Comparison of ENCODE assay signal across 18 cellular contexts in the genomic region with DNA sequence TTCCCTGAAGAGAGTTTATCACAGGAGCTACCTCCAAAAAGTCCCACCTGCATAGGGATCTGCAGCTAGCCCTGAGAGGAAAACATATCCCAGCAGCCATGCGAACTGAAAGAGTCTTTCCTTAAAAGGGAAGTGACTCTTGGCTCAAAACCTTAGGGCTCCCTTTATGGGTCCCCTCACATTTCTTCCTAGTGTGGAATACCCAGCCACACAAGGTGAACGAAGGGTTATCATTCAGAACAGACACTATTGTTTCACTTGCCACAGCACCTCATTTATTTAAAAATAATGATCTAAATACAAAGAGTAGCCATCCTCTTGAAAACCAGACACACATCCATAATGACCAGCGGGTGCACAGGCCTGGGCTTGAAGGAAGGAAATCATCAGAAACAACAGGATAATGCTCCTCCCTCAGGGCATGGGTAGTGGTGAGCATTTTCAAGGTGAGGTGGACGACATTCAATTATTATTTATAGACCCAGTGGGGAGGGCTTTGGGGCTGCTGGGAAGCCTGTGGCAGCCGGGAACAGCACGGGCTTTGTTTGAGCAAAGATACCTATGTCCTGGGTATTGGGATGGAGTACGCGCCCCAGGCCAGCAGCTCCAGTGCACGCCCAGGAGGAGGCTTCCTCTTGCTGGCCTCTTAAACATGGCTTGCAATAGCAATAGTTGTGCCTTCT.
A peak's percentile ranks its signal among the peaks of the same experiment; 100 is the strongest.
DNase-seq lines count a peak whose midpoint lies in the region; ATAC-seq and TF ChIP-seq lines count a peak whose summit lies in the region.
"Had no signal": no experiment of that assay in that cellular context is flagged by ENCODE, and none has a peak within 500 bp of the region (broad histone marks: within the 10 kb centered on the region; RNA-seq: fewer than 3 reads in every experiment).

No MANE protein-coding gene starts in this region.

- no peaks in the 10 kb centered on the region for H3K79me1 ChIP-seq in trophoblast cell (ENCODE audit: low read length)

- H3K9ac ChIP-seq in trophoblast cell (ENCODE audit: low read length) = no peak overlapping the region

- H4K8ac ChIP-seq in trophoblast cell (ENCODE audit: low read depth, low read length) = no peak overlapping the region

- H3K18ac ChIP-seq in trophoblast cell (ENCODE audit: low read length) = no peak overlapping the region

- H3K27me3 ChIP-seq in heart right ventricle = peaks cover 0 to 4% (median 0%) of the 10 kb centered on the region in 7 donors
- H3K27me3 ChIP-seq in trophoblast cell (ENCODE audit: insufficient read depth, low read length) = no peaks in the 10 kb centered on the region
- H3K27me3 ChIP-seq: ascending aorta, testis had no signal

- WGBS in heart right ventricle, 2 donors = 54 to 55% methylated on average over 9 of the region's 9 CpGs
- WGBS in trophoblast cell (ENCODE audit: extremely low coverage, insufficient coverage, insufficient read length) = no CpG with 5 or more reads among the region's 9 CpGs

- peaks cover 0 to 46% (median 21%) of the 10 kb centered on the region in 9 donors for H3K4me1 ChIP-seq in heart right ventricle
- peaks cover 4% of the 10 kb centered on the region in 2 experiments for H3K4me1 ChIP-seq in trophoblast cell (ENCODE audit: control insufficient read depth in 1 of 2, insufficient read depth in 2 of 2, low read length in 2 of 2)
- H3K4me1 ChIP-seq: ascending aorta had no signal

- CTCF ChIA-PET in RWPE1 (lab: Yijun Ruan, JAX) = interaction anchor here (0.6 kb wide), 1 partner anchor 127 kb away, joined by 4 read pairs; no protein-coding TSS in a partner anchor

- POLR2A ChIA-PET in RWPE1 (lab: Yijun Ruan, JAX; ENCODE audit: low non-redundant PET) = no interaction called here

- TF ChIP-seq CTCF in RWPE1 (conservative IDR thresholded peaks at IDR 0.05; ENCODE audit: low read depth) (no peak), heart right ventricle (IDR thresholded peaks at IDR 0.05) (peak in 1 of 9 donors; percentile 18), GM13976 (IDR thresholded peaks at IDR 0.05; ENCODE audit: borderline replicate concordance, control extremely low read depth, extremely low read depth, insufficient read depth, missing control alignments) (no peak)

- H4K91ac ChIP-seq in trophoblast cell (ENCODE audit: low read depth, low read length) = no peak overlapping the region

- H2BK120ac ChIP-seq in trophoblast cell (ENCODE audit: insufficient read depth, low read length, poor library complexity) = no peak overlapping the region

- peak; percentile 26 to 63 (median 56) for ATAC-seq in heart right ventricle

- DNase-seq in DMS79 treated with DMSO at 0.1 percent for 48 hours (lab: John Stamatoyannopoulos, UW) (peak; percentile 81), DMS79 (lab: John Stamatoyannopoulos, UW) (no peak), RWPE1 (ENCODE audit: low spot score) (no peak), heart right ventricle (no peak), trophoblast cell (no peak), GM13976 (ENCODE audit: low spot score) (no peak), NCI-H226 (no peak), hippocampal formation (lab: John Stamatoyannopoulos, UW) (no peak)
- DNase-seq: 8988T; activated CD4-positive, alpha-beta T cell treated with anti-CD3 and anti-CD28 coated beads for 4 hours; activated CD8-positive, alpha-beta memory T cell treated with anti-CD3 and anti-CD28 coated beads, Interleukin-2, amount 50 U/mL, for 48 hours; activated naive CD4-positive, alpha-beta T cell; CD4-positive, alpha-beta T cell; hypothalamus; NCI-H2171 treated with DMSO at 0.1 percent for 48 hours; stimulated activated CD4-positive, alpha-beta T cell treated with anti-CD3 and anti-CD28 coated beads, Interleukin-2, amount 100 ng/mL, for 24 hours had no signal

- H3K9me3 ChIP-seq in heart right ventricle (no peaks in the 10 kb centered on the region), trophoblast cell (ENCODE audit: insufficient read depth, low read depth, low read length) (peaks cover 3% of the 10 kb centered on the region)
- H3K9me3 ChIP-seq: ascending aorta, testis had no signal

- H2BK5ac ChIP-seq in trophoblast cell (ENCODE audit: low read depth, low read length, poor library complexity) = no peak overlapping the region

- peak overlapping the region; percentile 30 for H2BK12ac ChIP-seq in trophoblast cell (ENCODE audit: low read length)

- no peak overlapping the region for H3K23ac ChIP-seq in trophoblast cell (ENCODE audit: low read length)

- no peak overlapping the region for H3K14ac ChIP-seq in trophoblast cell (ENCODE audit: low read length)

- H3K27ac ChIP-seq in RWPE1 (peak overlapping the region; percentile 46), heart right ventricle (peak overlapping the region in 9 of 10 donors; percentile 2 to 68 (median 54)), trophoblast cell (ENCODE audit: low read depth, low read length) (no peak overlapping the region)
- H3K27ac ChIP-seq: ascending aorta, testis had no signal

- H3K4me3 ChIP-seq in heart right ventricle = no peak overlapping the region
- no peak overlapping the region for H3K4me3 ChIP-seq in trophoblast cell (ENCODE audit: low read depth, low read length)
- H3K4me3 ChIP-seq: ascending aorta, testis had no signal

- H2AFZ ChIP-seq in trophoblast cell (ENCODE audit: insufficient read depth, low read length, poor library complexity) = no peak overlapping the region

- no peak overlapping the region for H3K4ac ChIP-seq in trophoblast cell (ENCODE audit: low read depth, low read length)

- H3K4me2 ChIP-seq in trophoblast cell (ENCODE audit: low read length) = no peak overlapping the region

- H3K79me2 ChIP-seq in trophoblast cell (ENCODE audit: control insufficient read depth, insufficient read depth, low read length, poor library complexity) = no peaks in the 10 kb centered on the region

- no peak overlapping the region for H2AK5ac ChIP-seq in trophoblast cell (ENCODE audit: low read length)

- intact Hi-C loops in heart right ventricle (cut with DNase I) = no loop called here

- in situ Hi-C loops in GM13976 (cut with MboI; ENCODE audit: low sequenced_read_pairs, unreplicated experiment) = no loop called here

- no peaks in the 10 kb centered on the region for H3K36me3 ChIP-seq in heart right ventricle
- no peaks in the 10 kb centered on the region for H3K36me3 ChIP-seq in trophoblast cell (ENCODE audit: control insufficient read depth in 1 of 2, insufficient read depth in 2 of 2, low read length in 2 of 2)
- H3K36me3 ChIP-seq: ascending aorta had no signal

- no peak overlapping the region for H4K12ac ChIP-seq in trophoblast cell (ENCODE audit: low read depth, low read length)
